ENCODE assay signal across 2 cellular contexts in the genomic region with DNA sequence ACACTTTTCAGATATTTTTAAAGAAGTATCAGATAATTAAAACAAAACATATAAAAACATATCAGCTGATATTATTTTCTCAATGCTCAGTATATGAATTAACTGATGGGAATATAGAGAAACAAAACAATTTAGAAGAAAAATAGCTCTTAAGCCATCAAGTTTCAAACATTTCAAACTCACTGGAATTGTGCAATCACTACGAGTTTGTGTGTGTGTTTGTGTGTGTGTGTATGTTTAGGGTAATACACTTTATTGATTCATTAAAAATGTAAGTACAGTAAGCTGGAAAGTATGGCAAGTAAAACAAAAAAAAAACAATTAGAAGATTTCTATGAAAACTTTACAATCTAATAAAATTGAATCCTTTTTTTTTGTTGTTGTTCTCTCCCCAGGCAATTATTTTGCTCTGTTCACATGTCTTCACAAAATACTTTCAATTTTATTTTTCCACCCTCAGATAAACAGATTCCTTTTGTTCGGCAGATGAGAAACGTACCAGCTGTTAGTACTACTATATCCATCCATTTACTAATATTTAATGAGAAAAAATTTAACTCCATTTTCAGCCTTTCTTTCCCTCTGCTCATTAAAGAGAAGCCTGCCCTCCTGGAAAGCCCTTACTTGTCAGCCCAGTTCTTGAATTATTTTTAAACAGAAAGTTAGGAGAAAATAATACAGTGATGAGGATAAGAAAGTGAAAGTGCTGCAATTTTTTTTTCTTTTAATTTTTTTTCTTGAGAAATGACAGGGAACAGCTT.
TF ChIP-seq lines count a peak whose summit lies in the region.

No MANE protein-coding gene starts in this region.

TF ChIP-seq in A549, 52 proteins besides CTCF, POLR2A, EP300 and RAD21:
- TF ChIP-seq, protein P1, sequence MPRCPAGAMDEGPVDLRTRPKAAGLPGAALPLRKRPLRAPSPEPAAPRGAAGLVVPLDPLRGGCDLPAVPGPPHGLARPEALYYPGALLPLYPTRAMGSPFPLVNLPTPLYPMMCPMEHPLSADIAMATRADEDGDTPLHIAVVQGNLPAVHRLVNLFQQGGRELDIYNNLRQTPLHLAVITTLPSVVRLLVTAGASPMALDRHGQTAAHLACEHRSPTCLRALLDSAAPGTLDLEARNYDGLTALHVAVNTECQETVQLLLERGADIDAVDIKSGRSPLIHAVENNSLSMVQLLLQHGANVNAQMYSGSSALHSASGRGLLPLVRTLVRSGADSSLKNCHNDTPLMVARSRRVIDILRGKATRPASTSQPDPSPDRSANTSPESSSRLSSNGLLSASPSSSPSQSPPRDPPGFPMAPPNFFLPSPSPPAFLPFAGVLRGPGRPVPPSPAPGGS (IDR thresholded peaks at IDR 0.05) = no peak
- peak; percentile 82 to 88; a peak in 3 of 4 replicates for TF ChIP-seq CEBPB (IDR thresholded peaks at IDR 0.05)

TF ChIP-seq in IMR-90, 13 proteins besides CTCF, POLR2A, EP300 and RAD21:
- TF ChIP-seq, protein P2, sequence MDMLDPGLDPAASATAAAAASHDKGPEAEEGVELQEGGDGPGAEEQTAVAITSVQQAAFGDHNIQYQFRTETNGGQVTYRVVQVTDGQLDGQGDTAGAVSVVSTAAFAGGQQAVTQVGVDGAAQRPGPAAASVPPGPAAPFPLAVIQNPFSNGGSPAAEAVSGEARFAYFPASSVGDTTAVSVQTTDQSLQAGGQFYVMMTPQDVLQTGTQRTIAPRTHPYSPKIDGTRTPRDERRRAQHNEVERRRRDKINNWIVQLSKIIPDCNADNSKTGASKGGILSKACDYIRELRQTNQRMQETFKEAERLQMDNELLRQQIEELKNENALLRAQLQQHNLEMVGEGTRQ (IDR thresholded peaks at IDR 0.05; ENCODE audit: low read depth, low read length) = no peak
- TF ChIP-seq CHD1 (IDR thresholded peaks at IDR 0.05; ENCODE audit: low read depth, low read length) (no peak), CEBPB (IDR thresholded peaks at IDR 0.05; ENCODE audit: low read depth, low read length) (peak; percentile 97), SMC3 (IDR thresholded peaks at IDR 0.05; ENCODE audit: low read depth, low read length) (no peak)
